ENCODE assay signal across 14 cellular contexts in genomic region chr1:15094719-15095491, GRCh38. TPM values are rescaled to one million over a fixed set of nuclear protein-coding genes. Genes with fewer than 3 reads are reported as not detected.
DNase-seq lines count a peak whose midpoint lies in the region; ATAC-seq and TF ChIP-seq lines count a peak whose summit lies in the region.
"Had no signal": no experiment of that assay in that cellular context is flagged by ENCODE, and none has a peak within 500 bp of the region (broad histone marks: within the 10 kb centered on the region; RNA-seq: fewer than 3 reads in every experiment).

No MANE protein-coding gene starts in this region.

- H2AFZ ChIP-seq in osteoblast (ENCODE audit: low read length): no peak overlapping the region

- H3K4me3 Mint-ChIP-seq in memory B cell: peak overlapping the region; percentile 74
- no peak overlapping the region for H3K4me3 Mint-ChIP-seq in naive thymus-derived CD4-positive, alpha-beta T cell
- no peak overlapping the region for H3K4me3 Mint-ChIP-seq in T-helper 2 cell treated with Interferon-gamma antibody and Interleukin-4, amounts not matched to agents 5 μg/mL and 100 μg/mL, for 36 hours
- H3K4me3 Mint-ChIP-seq: CD4-positive, alpha-beta T cell had no signal

- POLR2A ChIA-PET in naive thymus-derived CD4-positive, alpha-beta T cell (lab: Charles Lee): no interaction called here

- H3K27me3 ChIP-seq in osteoblast (ENCODE audit: insufficient read depth, low read length): no peaks in the 10 kb centered on the region
- no peaks in the 10 kb centered on the region for H3K27me3 ChIP-seq in BE2C
- H3K27me3 ChIP-seq in naive thymus-derived CD4-positive, alpha-beta T cell (ENCODE audit: control insufficient read depth in 2 of 2, insufficient read depth in 2 of 2, low read length in 2 of 2): no peaks in the 10 kb centered on the region
- H3K27me3 ChIP-seq: BLaER1 treated with 17β-estradiol and CSF1 and Interleukin-3, amounts not matched to agents 10 nM and 100 nM had no signal

- H3K27ac Mint-ChIP-seq in memory B cell: peak overlapping the region; percentile 76
- H3K27ac Mint-ChIP-seq in naive thymus-derived CD4-positive, alpha-beta T cell: no peak overlapping the region
- no peak overlapping the region for H3K27ac Mint-ChIP-seq in T-helper 2 cell treated with Interferon-gamma antibody and Interleukin-4, amounts not matched to agents 5 μg/mL and 100 μg/mL, for 36 hours
- H3K27ac Mint-ChIP-seq: CD4-positive, alpha-beta T cell had no signal

- H3K4me1 Mint-ChIP-seq in memory B cell: peaks cover 23% of the 10 kb centered on the region
- peaks cover 0 to 11% (median 5%) of the 10 kb centered on the region in 7 donors for H3K4me1 Mint-ChIP-seq in naive thymus-derived CD4-positive, alpha-beta T cell
- no peaks in the 10 kb centered on the region for H3K4me1 Mint-ChIP-seq in T-helper 2 cell treated with Interferon-gamma antibody and Interleukin-4, amounts not matched to agents 5 μg/mL and 100 μg/mL, for 36 hours (ENCODE audit: low read depth)

- H3K9me3 ChIP-seq in osteoblast (ENCODE audit: low read depth, low read length) (no peaks in the 10 kb centered on the region), BE2C (no peaks in the 10 kb centered on the region)
- H3K9me3 ChIP-seq in naive thymus-derived CD4-positive, alpha-beta T cell (ENCODE audit: control insufficient read depth in 2 of 3, low read length in 3 of 3): no peaks in the 10 kb centered on the region
- H3K9me3 ChIP-seq: BLaER1 treated with 17β-estradiol and CSF1 and Interleukin-3, amounts not matched to agents 10 nM and 100 nM had no signal

- TF ChIP-seq CTCF in osteoblast (IDR thresholded peaks at IDR 0.05; ENCODE audit: extremely low read depth, low read depth, low read length): no peak
- TF ChIP-seq CTCF in BE2C (IDR thresholded peaks at IDR 0.05; ENCODE audit: low read depth, low read length): no peak

- no peaks in the 10 kb centered on the region for H3K9me3 Mint-ChIP-seq in memory B cell
- H3K9me3 Mint-ChIP-seq in naive thymus-derived CD4-positive, alpha-beta T cell: peaks cover 0 to 2% (median 0%) of the 10 kb centered on the region in 11 donors
- H3K9me3 Mint-ChIP-seq in T-helper 2 cell treated with Interferon-gamma antibody and Interleukin-4, amounts not matched to agents 5 μg/mL and 100 μg/mL, for 36 hours: no peaks in the 10 kb centered on the region
- H3K9me3 Mint-ChIP-seq: CD4-positive, alpha-beta T cell had no signal

- no peak overlapping the region for H3K4me3 ChIP-seq in osteoblast (ENCODE audit: insufficient read depth, low read length)
- H3K4me3 ChIP-seq in BE2C (ENCODE audit: low read depth, low read length): no peak overlapping the region
- no peak overlapping the region for H3K4me3 ChIP-seq in naive thymus-derived CD4-positive, alpha-beta T cell (ENCODE audit: low read length)
- H3K4me3 ChIP-seq: BLaER1 treated with 17β-estradiol and CSF1 and Interleukin-3, amounts not matched to agents 10 nM and 100 nM; GM12878 had no signal

- no peaks in the 10 kb centered on the region for H3K36me3 Mint-ChIP-seq in memory B cell
- H3K36me3 Mint-ChIP-seq in naive thymus-derived CD4-positive, alpha-beta T cell: no peaks in the 10 kb centered on the region
- no peaks in the 10 kb centered on the region for H3K36me3 Mint-ChIP-seq in T-helper 2 cell treated with Interferon-gamma antibody and Interleukin-4, amounts not matched to agents 5 μg/mL and 100 μg/mL, for 36 hours (ENCODE audit: low read depth)

- H3K4me2 ChIP-seq in osteoblast (ENCODE audit: insufficient read depth, low read length): no peak overlapping the region
- H3K4me2 ChIP-seq: BLaER1 treated with 17β-estradiol and CSF1 and Interleukin-3, amounts not matched to agents 10 nM and 100 nM had no signal

- DNase-seq in left ventricle myocardium superior (peak; percentile 14), left cardiac atrium (no peak), memory B cell (ENCODE audit: low spot score in 2 of 2) (no peak), osteoblast (ENCODE audit: insufficient read length, low spot score, missing footprints) (peak; percentile 21), BE2C (no peak)
- no peak for DNase-seq in naive thymus-derived CD4-positive, alpha-beta T cell
- no peak for DNase-seq in stimulated activated naive CD4-positive, alpha-beta T cell treated with Interleukin-2 at 50 U/mL for 16 hours (lab: John Stamatoyannopoulos, UW)
- DNase-seq in T-helper 2 cell treated with Interferon-gamma antibody and Interleukin-4, amounts not matched to agents 5 μg/mL and 100 μg/mL, for 36 hours (ENCODE audit: low spot score): no peak
- DNase-seq: CD4-positive, alpha-beta T cell; DMS79 had no signal

- no peaks in the 10 kb centered on the region for H3K79me2 ChIP-seq in osteoblast (ENCODE audit: insufficient read depth, low read length)

- no peaks in the 10 kb centered on the region for H3K4me1 ChIP-seq in osteoblast (ENCODE audit: insufficient read depth, low read length)
- no peaks in the 10 kb centered on the region for H3K4me1 ChIP-seq in BE2C
- H3K4me1 ChIP-seq in naive thymus-derived CD4-positive, alpha-beta T cell (ENCODE audit: control insufficient read depth in 2 of 2, insufficient read depth in 2 of 2, low read length in 2 of 2): no peaks in the 10 kb centered on the region

- intact Hi-C loops in left ventricle myocardium superior (cut with micrococcal nuclease) (no loop called here), left cardiac atrium (cut with DNase I) (no loop called here)
- intact Hi-C loops in naive thymus-derived CD4-positive, alpha-beta T cell (cut with micrococcal nuclease): no loop called here

- ATAC-seq in left ventricle myocardium superior (no peak), left cardiac atrium (no peak), memory B cell (ENCODE audit: low read depth) (peak; percentile 14)
- no peak for ATAC-seq in naive thymus-derived CD4-positive, alpha-beta T cell
- ATAC-seq: GM12878, HCT116 had no signal

- no peak overlapping the region for H3K27ac ChIP-seq in osteoblast (ENCODE audit: low read depth, low read length)
- H3K27ac ChIP-seq in naive thymus-derived CD4-positive, alpha-beta T cell (ENCODE audit: low read depth, low read length): no peak overlapping the region
- H3K27ac ChIP-seq: 22Rv1; BLaER1 treated with 17β-estradiol and CSF1 and Interleukin-3, amounts not matched to agents 10 nM and 100 nM had no signal

- CTCF ChIA-PET in naive thymus-derived CD4-positive, alpha-beta T cell (lab: Charles Lee): no interaction called here

- no peaks in the 10 kb centered on the region for H4K20me1 ChIP-seq in osteoblast (ENCODE audit: insufficient read depth, low read length)

- H3K27me3 Mint-ChIP-seq in memory B cell: peaks cover 9% of the 10 kb centered on the region
- H3K27me3 Mint-ChIP-seq in naive thymus-derived CD4-positive, alpha-beta T cell: peaks cover 6 to 21% (median 11%) of the 10 kb centered on the region in 5 donors
- H3K27me3 Mint-ChIP-seq in T-helper 2 cell treated with Interferon-gamma antibody and Interleukin-4, amounts not matched to agents 5 μg/mL and 100 μg/mL, for 36 hours (ENCODE audit: low read depth): peaks cover 8% of the 10 kb centered on the region

- H3K36me3 ChIP-seq in osteoblast (ENCODE audit: insufficient read depth, low read length) (no peaks in the 10 kb centered on the region), BE2C (no peaks in the 10 kb centered on the region)
- no peaks in the 10 kb centered on the region for H3K36me3 ChIP-seq in naive thymus-derived CD4-positive, alpha-beta T cell (ENCODE audit: control insufficient read depth in 2 of 3, insufficient read depth in 3 of 3, low read length in 3 of 3)
- H3K36me3 ChIP-seq: BLaER1 treated with 17β-estradiol and CSF1 and Interleukin-3, amounts not matched to agents 10 nM and 100 nM had no signal

RNA-seq across cellular contexts. Expression of gene TMEM51, which starts 58.6 kb away (rescaled TPM):
- 4.9 TPM for total RNA-seq in left ventricle myocardium superior
- total RNA-seq in left cardiac atrium: 1 to 10 TPM; 4.2 to 4.3 TPM
- total RNA-seq in osteoblast: 0.59 and 0.72 TPM in 2 replicates
- polyA plus RNA-seq in BE2C (2012; ENCODE audit: insufficient read depth, insufficient read length, low read depth): 47.7 TPM
- total RNA-seq in naive thymus-derived CD4-positive, alpha-beta T cell: under 1 TPM in 4 of 5 experiments, not detected in 1; 0.16 to 0.79 (median 0.56) TPM
- not detected for polyA plus RNA-seq in naive thymus-derived CD4-positive, alpha-beta T cell
- total RNA-seq: CD4-positive, alpha-beta T cell had no signal

Comparison
In these comparisons a context has a peak if more than half of its experiments do, and no peak if none do; other contexts are left out.
1. DNase-seq: peak in left ventricle myocardium superior (single experiment) and osteoblast (single experiment); none in left cardiac atrium (single experiment), memory B cell (0 of 2), BE2C (single experiment), naive thymus-derived CD4-positive, alpha-beta T cell (0 of 9), stimulated activated naive CD4-positive, alpha-beta T cell treated with Interleukin-2 at 50 U/mL for 16 hours (single experiment) and T-helper 2 cell treated with Interferon-gamma antibody and Interleukin-4, amounts not matched to agents 5 μg/mL and 100 μg/mL, for 36 hours (single experiment).